Comparison of ENCODE assay signal across 1 cellular context in genomic region chr6:150755042-150755441, GRCh38.
TF ChIP-seq lines count a peak whose summit lies in the region.

No MANE protein-coding gene starts in this region.

TF ChIP-seq in WTC11, 78 proteins besides CTCF, POLR2A, EP300 and RAD21 (continued from another document):
- TF ChIP-seq E2F5 (CRISPR knock-in tag; IDR thresholded peaks at IDR 0.05): no peak
- TF ChIP-seq ERG (CRISPR knock-in tag; IDR thresholded peaks at IDR 0.05): no peak
- TF ChIP-seq ZNF423 (CRISPR knock-in tag; IDR thresholded peaks at IDR 0.05): no peak
- TF ChIP-seq ZNF281 (CRISPR knock-in tag; IDR thresholded peaks at IDR 0.05): no peak
